In the genomic region with DNA sequence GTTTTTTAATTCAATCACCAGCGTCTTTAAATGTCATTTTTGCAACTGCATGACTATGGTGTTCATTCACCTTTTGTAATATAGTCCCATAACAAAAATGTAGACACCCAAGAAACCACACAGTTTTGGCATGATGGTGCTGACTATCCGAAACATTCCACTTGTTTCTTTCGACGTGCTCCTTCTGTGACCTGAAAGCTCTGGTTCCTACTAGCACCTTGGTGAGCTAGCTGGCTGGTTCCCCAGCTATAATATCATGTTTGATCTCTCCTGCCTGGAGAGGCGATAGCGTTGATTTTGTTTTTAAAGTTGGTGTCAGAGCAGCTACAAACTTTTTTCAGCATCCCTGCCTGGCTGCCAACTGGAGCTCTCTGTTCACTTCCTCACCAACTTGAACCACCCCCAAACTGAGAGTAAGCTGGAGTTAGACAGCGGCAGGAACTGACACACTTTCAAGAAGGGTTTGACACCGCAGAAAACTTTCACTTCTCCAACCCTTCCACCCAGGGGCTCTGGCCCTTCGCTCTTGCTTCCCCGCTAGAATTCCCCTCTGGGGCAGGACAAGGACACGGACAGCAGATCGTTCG, we compare ENCODE assay signal across 7 cellular contexts. TPM values are rescaled to one million over a fixed set of nuclear protein-coding genes. Genes with fewer than 3 reads are reported as not detected.
DNase-seq lines count a peak whose midpoint lies in the region; ATAC-seq and TF ChIP-seq lines count a peak whose summit lies in the region.

No MANE protein-coding gene starts in this region.

- peaks cover 46% of the 10 kb centered on the region for H3K4me1 Mint-ChIP-seq in activated B cell treated with CpG ODN at 0.5 μM for 24 hours

- peak; percentile 94 for DNase-seq in NB4 (ENCODE audit: low read depth)
- DNase-seq in activated B cell treated with CpG ODN at 0.5 μM for 24 hours: no peak
- DNase-seq in coronary artery (ENCODE audit: low spot score): no peak
- DNase-seq in left lung: no peak
- peak; percentile 10 to 29 (median 26) for DNase-seq in stimulated activated CD4-positive, alpha-beta T cell treated with anti-CD3 and anti-CD28 coated beads, TNF-alpha, amount 100 ng/mL, for 4 hours (ENCODE audit: low read depth in 3 of 3)

- H3K4me3 ChIP-seq in NB4 (ENCODE audit: low read depth, low read length) (peak overlapping the region; percentile 71), coronary artery (peak overlapping the region; percentile 86), left lung (peak overlapping the region; percentile 88 to 91)

- CTCF ChIA-PET in activated B cell treated with CpG ODN at 0.5 μM for 24 hours (lab: Charles Lee): interaction anchor here (0.7 to 4.7 kb wide), 5 partner anchors 13 to 159 kb away, joined by 3 to 53 read pairs (median 29); partner anchors contain the start of gene TP53I3

- intact Hi-C loops in activated B cell treated with CpG ODN at 0.5 μM for 24 hours (cut with micrococcal nuclease) (loop anchor here (1.0 to 10.0 kb wide), 6 partner anchors 33 to 1949 kb away; partner anchors contain the start of genes ASXL2 and ITSN2), left lung (cut with DNase I) (no loop called here)

- no peaks in the 10 kb centered on the region for H3K27me3 ChIP-seq in left lung

- H3K27ac Mint-ChIP-seq in activated B cell treated with CpG ODN at 0.5 μM for 24 hours: peak overlapping the region; percentile 99

- peak; percentile 28 for TF ChIP-seq POLR2A in NB4 (IDR thresholded peaks at IDR 0.05; ENCODE audit: extremely low read depth, insufficient read length)

- POLR2A ChIA-PET in activated B cell treated with CpG ODN at 0.5 μM for 24 hours (lab: Charles Lee): interaction anchor here (0.6 to 5.9 kb wide), 20 partner anchors 7 to 435 kb away, joined by 3 to 165 read pairs (median 6); partner anchors contain the start of genes FKBP1B, ITSN2, SF3B6 and TP53I3

- H3K27me3 Mint-ChIP-seq in activated B cell treated with CpG ODN at 0.5 μM for 24 hours: no peaks in the 10 kb centered on the region

- H3K9me3 ChIP-seq in left lung: no peaks in the 10 kb centered on the region

- peaks cover 16% of the 10 kb centered on the region for H3K36me3 Mint-ChIP-seq in activated B cell treated with CpG ODN at 0.5 μM for 24 hours (ENCODE audit: low read depth)

- TF ChIP-seq CTCF in NB4 (IDR thresholded peaks at IDR 0.05; ENCODE audit: low read depth, low read length): no peak
- no peak for TF ChIP-seq CTCF in activated B cell treated with CpG ODN at 0.5 μM for 24 hours (IDR thresholded peaks at IDR 0.05)
- no peak for TF ChIP-seq CTCF in coronary artery (IDR thresholded peaks at IDR 0.05)
- no peak for TF ChIP-seq CTCF in left lung (IDR thresholded peaks at IDR 0.05)

- ATAC-seq in GM18508 (IDR thresholded peaks at IDR 0.05; ENCODE audit: insufficient read depth, unreplicated experiment) (peak; percentile 38), HG02610 (IDR thresholded peaks at IDR 0.05; ENCODE audit: unreplicated experiment) (peak; percentile 67), activated B cell treated with CpG ODN at 0.5 μM for 24 hours (ENCODE audit: low read depth) (peak; percentile 64), left lung (peak; percentile 64)

- H3K27ac ChIP-seq in coronary artery: peak overlapping the region; percentile 91 to 97
- peak overlapping the region; percentile 99 to 100 for H3K27ac ChIP-seq in left lung

- H3K9me3 Mint-ChIP-seq in activated B cell treated with CpG ODN at 0.5 μM for 24 hours: no peaks in the 10 kb centered on the region

- no peaks in the 10 kb centered on the region for H3K36me3 ChIP-seq in left lung

- peaks cover 7 to 60% of the 10 kb centered on the region in 2 donors for H3K4me1 ChIP-seq in left lung

- peak overlapping the region; percentile 97 for H3K4me3 Mint-ChIP-seq in activated B cell treated with CpG ODN at 0.5 μM for 24 hours

RNA-seq across cellular contexts. Expression of gene ATAD2B, which starts 1.1 kb away (rescaled TPM):
- total RNA-seq in activated B cell treated with CpG ODN at 0.5 μM for 24 hours (64.5 and 85.5 TPM in 2 replicates), left lung (10 to 100 TPM; 20.1 to 24.9 TPM)

RNA-seq across cellular contexts. Expression of gene UBXN2A, which starts 14.5 kb away (rescaled TPM):
- total RNA-seq in activated B cell treated with CpG ODN at 0.5 μM for 24 hours: 9.4 and 12.8 TPM in 2 replicates
- total RNA-seq in left lung: 10 to 100 TPM; 13.4 to 13.7 TPM

Comparison
In these comparisons a context has a peak if more than half of its experiments do, and no peak if none do; other contexts are left out.
1. DNase-seq: peak in NB4 (single experiment) and stimulated activated CD4-positive, alpha-beta T cell treated with anti-CD3 and anti-CD28 coated beads, TNF-alpha, amount 100 ng/mL, for 4 hours (3 of 3); none in activated B cell treated with CpG ODN at 0.5 μM for 24 hours (single experiment), coronary artery (single experiment) and left lung (0 of 2).
2. Peak in every context shown above with its lines, with median percentiles within 50 percentile points of each other: ATAC-seq and H3K4me3 ChIP-seq.